Comparison of ENCODE assay signal across 8 cellular contexts in the genomic region with DNA sequence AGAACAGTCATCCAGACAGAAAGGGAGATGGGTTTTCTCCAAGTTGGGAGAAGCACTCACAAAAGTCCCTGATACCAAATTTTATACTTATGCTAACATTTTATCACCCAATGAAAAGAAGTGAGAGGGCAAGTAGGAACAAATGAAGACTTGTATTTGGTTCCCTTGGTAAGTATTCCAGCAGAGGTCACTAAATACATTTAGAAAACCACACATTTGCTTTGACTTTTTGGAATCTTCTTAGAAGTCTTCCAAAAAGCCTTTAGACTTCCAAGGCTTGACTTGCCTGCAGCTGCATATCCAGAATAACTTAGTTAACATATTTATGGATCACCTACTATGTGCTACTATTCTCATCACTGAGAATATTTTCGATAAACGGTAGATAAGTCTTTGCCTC. TPM values are rescaled to one million over a fixed set of nuclear protein-coding genes. Genes with fewer than 3 reads are reported as not detected.
A peak's percentile ranks its signal among the peaks of the same experiment; 100 is the strongest.
DNase-seq lines count a peak whose midpoint lies in the region; ATAC-seq and TF ChIP-seq lines count a peak whose summit lies in the region.

No MANE protein-coding gene starts in this region.

- no peak overlapping the region for H3K27ac Mint-ChIP-seq in CD4-positive, alpha-beta T cell

- H3K36me3 Mint-ChIP-seq in CD4-positive, alpha-beta T cell (ENCODE audit: low read depth) = no peaks in the 10 kb centered on the region

- ATAC-seq in CD4-positive, alpha-beta T cell (ENCODE audit: poor library complexity) = peak; percentile 58
- no peak for ATAC-seq in HG02798 (IDR thresholded peaks at IDR 0.05; ENCODE audit: poor library complexity, unreplicated experiment)

- POLR2A ChIA-PET in CD4-positive, alpha-beta T cell (lab: Charles Lee) = interaction anchor here (1.9 kb wide), 1 partner anchor 50 kb away, joined by 6 read pairs; the partner anchor contains the start of gene LDHB

- H3K27me3 Mint-ChIP-seq in CD4-positive, alpha-beta T cell = no peaks in the 10 kb centered on the region

- H3K27me3 ChIP-seq in CD4-positive, alpha-beta T cell (ENCODE audit: control insufficient read depth, insufficient read depth, low read length) = no peaks in the 10 kb centered on the region
- H3K27me3 ChIP-seq in Karpas-422 (ENCODE audit: low read length) = no peaks in the 10 kb centered on the region

- H3K4me3 Mint-ChIP-seq in CD4-positive, alpha-beta T cell = no peak overlapping the region

- no peaks in the 10 kb centered on the region for H3K9me3 ChIP-seq in CD4-positive, alpha-beta T cell (ENCODE audit: control insufficient read depth, low read length)
- H3K9me3 ChIP-seq in Karpas-422 (ENCODE audit: low read length) = no peaks in the 10 kb centered on the region

- H3K4me1 ChIP-seq in Karpas-422 (ENCODE audit: low read length) = peaks cover 14% of the 10 kb centered on the region

- TF ChIP-seq CTCF in CD4-positive, alpha-beta T cell (IDR thresholded peaks at IDR 0.05) = peak; percentile 76

- no peak overlapping the region for H3K27ac ChIP-seq in CD4-positive, alpha-beta T cell (ENCODE audit: low read depth, low read length)
- no peak overlapping the region for H3K27ac ChIP-seq in Karpas-422 (ENCODE audit: low read length)

- H3K9me3 Mint-ChIP-seq in CD4-positive, alpha-beta T cell = no peaks in the 10 kb centered on the region

- DNase-seq in CD4-positive, alpha-beta T cell = no peak
- DNase-seq in Karpas-422 = peak; percentile 52
- DNase-seq in cerebellar cortex (ENCODE audit: low spot score) = peak; percentile 42
- peak; percentile 23 for DNase-seq in myocyte (ENCODE audit: low read depth)
- no peak for DNase-seq in stimulated activated CD8-positive, alpha-beta memory T cell treated with anti-CD3 and anti-CD28 coated beads, Interleukin-4, amount 100 ng/mL, for 48 hours
- DNase-seq in iPS-NIHi7 (ENCODE audit: extremely low spot score) = no peak
- DNase-seq in COR-L47 (lab: John Stamatoyannopoulos, UW) = no peak

- no peak overlapping the region for H2AFZ ChIP-seq in Karpas-422 (ENCODE audit: low read length)

- H3K36me3 ChIP-seq in Karpas-422 (ENCODE audit: insufficient read depth, low read length) = no peaks in the 10 kb centered on the region

- H3K9me2 ChIP-seq in Karpas-422 (replicated peaks; ENCODE audit: insufficient read depth, low read length) = no peaks in the 10 kb centered on the region

- no peaks in the 10 kb centered on the region for H3K79me2 ChIP-seq in Karpas-422 (ENCODE audit: low read length)

- no peaks in the 10 kb centered on the region for H4K20me1 ChIP-seq in Karpas-422 (ENCODE audit: insufficient read depth, low read depth, low read length)

- CTCF ChIA-PET in CD4-positive, alpha-beta T cell (lab: Charles Lee) = interaction anchor here (1.9 kb wide), 1 partner anchor 73 kb away, joined by 6 read pairs; no protein-coding TSS in a partner anchor

- peak overlapping the region; percentile 38 for H3K4me2 ChIP-seq in Karpas-422 (ENCODE audit: low read depth, low read length, poor library complexity, severe bottlenecking)

- intact Hi-C loops in CD4-positive, alpha-beta T cell (cut with DNase I, micrococcal nuclease) = loop anchor here (1.0 to 10.0 kb wide), 8 partner anchors 35 to 837 kb away; partner anchors contain the start of genes CMAS (in 1 of the 2), GOLT1B (in 1 of the 2) and RECQL (in 1 of the 2)

- H3K4me3 ChIP-seq in Karpas-422 (ENCODE audit: low read length) = no peak overlapping the region

- peaks cover 7% of the 10 kb centered on the region for H3K4me1 Mint-ChIP-seq in CD4-positive, alpha-beta T cell (ENCODE audit: low read depth)

- H3K9ac ChIP-seq in Karpas-422 (ENCODE audit: low read length) = no peak overlapping the region

RNA-seq across cellular contexts. Expression of gene GYS2, which starts 3.1 kb away (rescaled TPM):
- total RNA-seq in CD4-positive, alpha-beta T cell = under 1 TPM in 1 of 2 experiments, not detected in 1; 0.22 TPM
- total RNA-seq in Karpas-422 (2014; rRNA removed; shearing (Covaris generic); ENCODE audit: low replicate concordance) = not detected in 2 replicates
- not detected in 2 replicates for total RNA-seq in myocyte
- not detected for polyA plus RNA-seq in myocyte (2012)

RNA-seq across cellular contexts. Expression of gene LDHB, which starts 49.9 kb away (rescaled TPM):
- 100 to 1,000 TPM; 559 to 605 TPM for total RNA-seq in CD4-positive, alpha-beta T cell
- 848 and 1,058 TPM in 2 replicates for total RNA-seq in Karpas-422 (2014; rRNA removed; shearing (Covaris generic); ENCODE audit: low replicate concordance)
- total RNA-seq in myocyte = 575 and 625 TPM in 2 replicates
- 309 TPM for polyA plus RNA-seq in myocyte (2012)

Comparison
In these comparisons a context has a peak if more than half of its experiments do, and no peak if none do; other contexts are left out.
1. DNase-seq: peak in Karpas-422 (single experiment), cerebellar cortex (single experiment) and myocyte (single experiment); none in CD4-positive, alpha-beta T cell (0 of 10), stimulated activated CD8-positive, alpha-beta memory T cell treated with anti-CD3 and anti-CD28 coated beads, Interleukin-4, amount 100 ng/mL, for 48 hours (single experiment), iPS-NIHi7 (single experiment) and COR-L47 (single experiment).